ENCODE assay signal across 26 cellular contexts in the genomic region with DNA sequence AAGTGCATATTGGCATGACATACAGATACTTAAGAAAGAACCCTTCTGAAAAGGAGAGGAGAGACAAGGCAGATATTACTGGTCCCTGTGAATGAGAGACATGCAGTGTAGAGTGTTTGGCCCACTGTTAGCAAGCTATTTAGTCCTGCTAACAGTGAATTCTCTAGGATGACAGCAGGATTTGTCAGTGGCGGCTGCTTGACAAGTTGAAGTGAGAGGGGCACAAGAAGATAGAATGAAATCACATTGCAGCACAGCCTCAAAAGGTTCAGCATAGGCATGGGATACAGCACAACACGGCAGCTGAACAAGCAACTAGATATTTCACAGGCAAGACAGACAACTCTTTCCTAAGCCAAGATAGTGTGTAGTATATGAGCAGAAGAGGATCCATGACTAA.
"Had no signal": no experiment of that assay in that cellular context is flagged by ENCODE, and none has a peak within 500 bp of the region (broad histone marks: within the 10 kb centered on the region; RNA-seq: fewer than 3 reads in every experiment).

No MANE protein-coding gene starts in this region.

- H3K4me1 Mint-ChIP-seq: activated B cell treated with CpG ODN at 0.5 μM for 24 hours; activated CD4-positive, alpha-beta T cell treated with anti-CD3 and anti-CD28 coated beads for 36 hours; activated naive CD8-positive, alpha-beta T cell treated with anti-CD3 and anti-CD28 coated beads for 36 hours; natural killer cell had no signal

- H3K4me3 Mint-ChIP-seq: activated B cell treated with CpG ODN at 0.5 μM for 24 hours; activated CD4-positive, alpha-beta T cell treated with anti-CD3 and anti-CD28 coated beads for 36 hours; activated naive CD8-positive, alpha-beta T cell treated with anti-CD3 and anti-CD28 coated beads for 36 hours; activated T-cell treated with anti-CD3 and anti-CD28 coated beads, Interleukin-2, amount 50 U/mL, for 4 hours; dendritic cell treated with granulocyte-macrophage colony-stimulating factor and Interleukin-4, amounts not matched to agents 40 ng/mL and 50 ng/mL, for 4 days; natural killer cell had no signal

- H3K36me3 ChIP-seq: left lung, neutrophil, ovary, prostate gland, thoracic aorta, upper lobe of left lung had no signal

- FAIRE-seq: endometrium, kidney had no signal

- H3K27me3 ChIP-seq: left lung, neutrophil, ovary, upper lobe of left lung had no signal

- ATAC-seq: activated CD4-positive, alpha-beta T cell treated with anti-CD3 and anti-CD28 coated beads for 36 hours; activated T-cell treated with anti-CD3 and anti-CD28 coated beads, Interleukin-2, amount 50 U/mL, for 4 hours; left lung; natural killer cell had no signal

- H3K4me1 ChIP-seq: left lung, prostate gland, upper lobe of left lung had no signal

- H3K27me3 Mint-ChIP-seq: activated B cell treated with CpG ODN at 0.5 μM for 24 hours; activated CD4-positive, alpha-beta T cell treated with anti-CD3 and anti-CD28 coated beads for 36 hours; activated naive CD8-positive, alpha-beta T cell treated with anti-CD3 and anti-CD28 coated beads for 36 hours; dendritic cell treated with granulocyte-macrophage colony-stimulating factor and Interleukin-4, amounts not matched to agents 40 ng/mL and 50 ng/mL, for 4 days had no signal

- H3K9me3 ChIP-seq: left lung, neutrophil, ovary, prostate gland, thoracic aorta, upper lobe of left lung had no signal

- H3K27ac ChIP-seq: left lung, neutrophil, ovary, prostate gland, thoracic aorta, upper lobe of left lung had no signal

- H3K27ac Mint-ChIP-seq: activated B cell treated with CpG ODN at 0.5 μM for 24 hours; activated CD4-positive, alpha-beta T cell treated with anti-CD3 and anti-CD28 coated beads for 36 hours; activated naive CD8-positive, alpha-beta T cell treated with anti-CD3 and anti-CD28 coated beads for 36 hours; activated T-helper 2 cell treated with anti-CD3 and anti-CD28 coated beads, Interferon-gamma antibody, Interleukin-2, Interleukin-4, amounts not matched to agents 10 μg/mL and 5 μg/mL and 100 μg/mL, durations not matched to agents 14 hours and 24 hours and 36 hours; dendritic cell treated with granulocyte-macrophage colony-stimulating factor and Interleukin-4, amounts not matched to agents 40 ng/mL and 50 ng/mL, for 4 days; natural killer cell had no signal

- H3K36me3 Mint-ChIP-seq: activated naive CD8-positive, alpha-beta T cell treated with anti-CD3 and anti-CD28 coated beads for 36 hours; natural killer cell had no signal

- DNase-seq: activated B cell treated with CpG ODN at 0.5 μM for 24 hours; activated CD4-positive, alpha-beta T cell treated with anti-CD3 and anti-CD28 coated beads for 36 hours; activated CD4-positive, alpha-beta T cell treated with anti-CD3 and anti-CD28 coated beads, Interleukin-2, amount 50 U/mL, for 4 hours; activated CD8-positive, alpha-beta memory T cell treated with anti-CD3 and anti-CD28 coated beads, Interleukin-2, amount 50 U/mL, for 48 hours; activated naive CD4-positive, alpha-beta T cell treated with Interleukin-2 at 50 U/mL for 16 hours; activated naive CD8-positive, alpha-beta T cell treated with anti-CD3 and anti-CD28 coated beads for 36 hours; activated T-cell treated with anti-CD3 and anti-CD28 coated beads, Interleukin-2, amount 50 U/mL, for 4 hours; amygdala; caudate nucleus; effector CD4-positive, alpha-beta T cell; kidney; left lung; mammary epithelial cell; midbrain; natural killer cell; ovary; stimulated activated CD4-positive, alpha-beta T cell treated with anti-CD3 and anti-CD28 coated beads, Interleukin-4, amount 100 ng/mL, for 24 hours; stimulated activated naive CD4-positive, alpha-beta T cell treated with Interleukin-2 at 50 U/mL for 16 hours; T1000; upper lobe of left lung had no signal

- H3K9me3 Mint-ChIP-seq: activated B cell treated with CpG ODN at 0.5 μM for 24 hours; activated T-helper 2 cell treated with anti-CD3 and anti-CD28 coated beads, Interferon-gamma antibody, Interleukin-2, Interleukin-4, amounts not matched to agents 10 μg/mL and 5 μg/mL and 100 μg/mL, durations not matched to agents 14 hours and 24 hours and 36 hours; dendritic cell treated with granulocyte-macrophage colony-stimulating factor and Interleukin-4, amounts not matched to agents 40 ng/mL and 50 ng/mL, for 4 days had no signal

- H3K4me3 ChIP-seq: left lung, ovary, prostate gland, thoracic aorta, upper lobe of left lung had no signal
